In the genomic region with DNA sequence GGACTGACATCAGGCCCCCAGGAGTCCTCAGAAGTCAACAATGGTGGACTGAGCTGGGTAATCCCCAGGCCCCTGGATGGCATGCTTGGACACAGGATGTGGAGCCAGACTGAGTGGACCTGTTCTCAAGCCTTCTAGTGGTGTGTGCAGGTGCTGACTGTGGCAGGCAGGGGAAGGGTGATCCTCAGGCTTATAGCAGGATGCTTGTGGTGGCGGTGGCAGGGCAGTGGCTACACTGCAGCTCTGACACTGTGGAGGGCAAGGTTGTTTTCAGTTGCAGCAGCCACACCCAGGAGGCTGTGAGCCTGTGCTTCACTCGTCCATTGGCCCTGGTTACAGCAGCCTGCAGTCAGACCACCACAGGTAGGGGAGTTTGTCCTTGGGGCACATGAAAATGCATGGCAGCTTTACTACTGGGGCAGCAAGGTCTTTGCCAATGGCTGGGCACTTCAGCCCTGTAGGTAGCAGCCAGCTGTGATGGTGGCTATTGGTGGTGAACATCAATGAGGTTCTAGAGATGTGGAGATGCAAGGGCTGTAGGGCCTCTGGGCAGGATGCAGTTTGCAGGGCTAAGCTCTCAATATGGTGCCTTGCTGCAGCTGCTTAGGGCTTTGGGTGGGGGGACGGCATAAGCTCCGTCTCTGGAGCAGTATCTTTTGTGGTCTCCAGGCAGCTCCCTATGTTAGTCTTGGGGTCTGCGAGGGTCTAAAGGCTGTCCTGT, we compare ENCODE assay signal across 14 cellular contexts. TPM values are rescaled to one million over a fixed set of nuclear protein-coding genes. Genes with fewer than 3 reads are reported as not detected.
DNase-seq lines count a peak whose midpoint lies in the region; ATAC-seq and TF ChIP-seq lines count a peak whose summit lies in the region.
"Had no signal": no experiment of that assay in that cellular context is flagged by ENCODE, and none has a peak within 500 bp of the region (broad histone marks: within the 10 kb centered on the region; RNA-seq: fewer than 3 reads in every experiment).

No MANE protein-coding gene starts in this region.

- no peaks in the 10 kb centered on the region for H3K27me3 ChIP-seq in foreskin keratinocyte

- H3K27me3 Mint-ChIP-seq in T-cell: no peaks in the 10 kb centered on the region

- no peak for TF ChIP-seq CTCF in foreskin keratinocyte (conservative IDR thresholded peaks at IDR 0.05)

- ATAC-seq in Right ventricle myocardium superior (ENCODE audit: poor library complexity) (peak; percentile 28), T-cell (replicated peaks in 1 of 4) (peak; percentile 27 to 50 (median 34)), foreskin keratinocyte (peak; percentile 21)
- peak; percentile 67 for ATAC-seq in stimulated activated effector memory CD8-positive, alpha-beta T cell treated with anti-CD3 and anti-CD28 coated beads, Interleukin-12 subunit alpha, Interleukin-12 subunit beta, amount 100 ng/mL, for 72 hours

- DNase-seq in Right ventricle myocardium superior (no peak), cardiac septum (ENCODE audit: low spot score) (no peak), T-cell (peak in 1 of 34 experiments; percentile 5), foreskin keratinocyte (no peak), mucosa of gallbladder (ENCODE audit: low spot score) (no peak), SIG-M5 (lab: John Stamatoyannopoulos, UW) (no peak), NCI-H1417 (lab: John Stamatoyannopoulos, UW) (no peak)
- no peak for DNase-seq in stimulated activated effector memory CD8-positive, alpha-beta T cell treated with anti-CD3 and anti-CD28 coated beads, Interleukin-12 subunit alpha, Interleukin-12 subunit beta, amount 100 ng/mL, for 72 hours (ENCODE audit: low spot score in 2 of 2)
- DNase-seq: activated CD4-positive, alpha-beta T cell treated with anti-CD3 and anti-CD28 coated beads for 48 hours; activated effector memory CD4-positive, alpha-beta T cell treated with Interleukin-2 at 50 U/mL for 16 hours; KBM-7; NCI-H1092 treated with DMSO at 0.1 percent for 48 hours; OCI-M1 had no signal

- H3K4me3 Mint-ChIP-seq in T-cell: no peak overlapping the region
- no peak overlapping the region for H3K4me3 Mint-ChIP-seq in stimulated activated effector memory CD8-positive, alpha-beta T cell treated with anti-CD3 and anti-CD28 coated beads, Interleukin-12 subunit alpha, Interleukin-12 subunit beta, amount 100 ng/mL, for 72 hours
- H3K4me3 Mint-ChIP-seq: brain had no signal

- intact Hi-C loops in Right ventricle myocardium superior (cut with DNase I) (no loop called here), cardiac septum (cut with DNase I) (no loop called here)

- peaks cover 0 to 9% (median 0%) of the 10 kb centered on the region in 3 donors for H3K9me3 Mint-ChIP-seq in T-cell
- no peaks in the 10 kb centered on the region for H3K9me3 Mint-ChIP-seq in stimulated activated effector memory CD8-positive, alpha-beta T cell treated with anti-CD3 and anti-CD28 coated beads, Interleukin-12 subunit alpha, Interleukin-12 subunit beta, amount 100 ng/mL, for 72 hours

- H3K4me1 Mint-ChIP-seq in T-cell: peaks cover 0 to 4% (median 0%) of the 10 kb centered on the region in 3 donors
- peaks cover 13% of the 10 kb centered on the region for H3K4me1 Mint-ChIP-seq in stimulated activated effector memory CD8-positive, alpha-beta T cell treated with anti-CD3 and anti-CD28 coated beads, Interleukin-12 subunit alpha, Interleukin-12 subunit beta, amount 100 ng/mL, for 72 hours
- H3K4me1 Mint-ChIP-seq: brain had no signal

- POLR2A ChIA-PET in T-cell (lab: Charles Lee): interaction anchor here in 1 of 2 donors (0.6 kb wide), 1 partner anchor 112 kb away, joined by 3 read pairs; no protein-coding TSS in a partner anchor

- CTCF ChIA-PET in T-cell (lab: Charles Lee): interaction anchor here in 1 of 2 donors (0.7 kb wide), 1 partner anchor 9 kb away, joined by 3 read pairs; no protein-coding TSS in a partner anchor

- H3K27ac Mint-ChIP-seq in T-cell: no peak overlapping the region
- H3K27ac Mint-ChIP-seq in stimulated activated effector memory CD8-positive, alpha-beta T cell treated with anti-CD3 and anti-CD28 coated beads, Interleukin-12 subunit alpha, Interleukin-12 subunit beta, amount 100 ng/mL, for 72 hours: peak overlapping the region; percentile 35

- H3K36me3 Mint-ChIP-seq in T-cell: peaks cover 47% of the 10 kb centered on the region
- H3K36me3 Mint-ChIP-seq in stimulated activated effector memory CD8-positive, alpha-beta T cell treated with anti-CD3 and anti-CD28 coated beads, Interleukin-12 subunit alpha, Interleukin-12 subunit beta, amount 100 ng/mL, for 72 hours: peaks cover 59% of the 10 kb centered on the region

- peaks cover 10% of the 10 kb centered on the region for H3K4me1 ChIP-seq in foreskin keratinocyte

- H3K27ac ChIP-seq in foreskin keratinocyte: no peak overlapping the region

RNA-seq across cellular contexts. Expression of a gene that starts 17.5 kb away (rescaled TPM):
- 7.4 TPM for total RNA-seq in Right ventricle myocardium superior
- 11.4 TPM for total RNA-seq in cardiac septum
- total RNA-seq in T-cell: 10 to 100 TPM; 25.2 to 46.6 (median 29.5) TPM
- 42.9 and 51.4 TPM in 2 replicates for total RNA-seq in foreskin keratinocyte
- 7.5 and 7.7 TPM in 2 replicates for polyA plus RNA-seq in foreskin keratinocyte
- total RNA-seq in mucosa of gallbladder: 12.5 TPM

RNA-seq across cellular contexts. Expression of a gene that starts 22.6 kb away (rescaled TPM):
- total RNA-seq in Right ventricle myocardium superior (149 TPM), cardiac septum (131 TPM), T-cell (100 to 1,000 TPM in 2 of 5 donors, 10 to 100 TPM in 3; 84.1 to 106 (median 95.9) TPM), foreskin keratinocyte (117 and 120 TPM in 2 replicates), mucosa of gallbladder (132 TPM)
- polyA plus RNA-seq in foreskin keratinocyte: 37.2 and 43.6 TPM in 2 replicates
